ENCODE assay signal across 31 cellular contexts in genomic region chr11:1733716-1734351, GRCh38. TPM values are rescaled to one million over a fixed set of nuclear protein-coding genes. Genes with fewer than 3 reads are reported as not detected.
DNase-seq lines count a peak whose midpoint lies in the region; ATAC-seq and TF ChIP-seq lines count a peak whose summit lies in the region.
"Had no signal": no experiment of that assay in that cellular context is flagged by ENCODE, and none has a peak within 500 bp of the region (broad histone marks: within the 10 kb centered on the region; RNA-seq: fewer than 3 reads in every experiment).

No MANE protein-coding gene starts in this region.

- H3K4me3 Mint-ChIP-seq in activated naive CD4-positive, alpha-beta T cell treated with anti-CD3 and anti-CD28 coated beads, Interleukin-2, amount 50 U/mL, for 24 hours: no peak overlapping the region
- no peak overlapping the region for H3K4me3 Mint-ChIP-seq in activated naive CD4-positive, alpha-beta T cell treated with anti-CD3 and anti-CD28 coated beads for 36 hours
- H3K4me3 Mint-ChIP-seq in naive thymus-derived CD8-positive, alpha-beta T cell: peak overlapping the region in 8 of 10 donors; percentile 18 to 68 (median 58)
- no peak overlapping the region for H3K4me3 Mint-ChIP-seq in type B pancreatic cell
- H3K4me3 Mint-ChIP-seq: activated CD4-positive, alpha-beta memory T cell treated with anti-CD3 and anti-CD28 coated beads, Interleukin-2, amount 10 ng/mL, durations not matched to agents 7 days and 5 days; activated T-helper 1 cell treated with anti-CD3 and anti-CD28 coated beads, Interleukin-12 subunit alpha, Interleukin-12 subunit beta, Interleukin-2, Interleukin-4 antibody, amounts not matched to agents 30 ng/mL and 10 ng/mL and 1 ng/mL, durations not matched to agents 14 hours and 24 hours and 36 hours; CD4-positive, alpha-beta T cell; HFFc6; mesothelial cell of epicardium had no signal

- TF ChIP-seq POLR2A in adrenal gland (IDR thresholded peaks at IDR 0.05) (no peak), uterus (IDR thresholded peaks at IDR 0.05) (no peak)

- no peaks in the 10 kb centered on the region for H3K9me3 Mint-ChIP-seq in activated naive CD4-positive, alpha-beta T cell treated with anti-CD3 and anti-CD28 coated beads, Interleukin-2, amount 50 U/mL, for 24 hours
- H3K9me3 Mint-ChIP-seq in activated naive CD4-positive, alpha-beta T cell treated with anti-CD3 and anti-CD28 coated beads for 36 hours: peaks cover 12% of the 10 kb centered on the region
- peaks cover 0 to 24% (median 19%) of the 10 kb centered on the region in 9 donors for H3K9me3 Mint-ChIP-seq in naive thymus-derived CD8-positive, alpha-beta T cell
- H3K9me3 Mint-ChIP-seq in type B pancreatic cell: peaks cover 24% of the 10 kb centered on the region

- H3K9me3 ChIP-seq in adrenal gland (replicated peaks in 1 of 3) (peaks cover 0 to 9% (median 0%) of the 10 kb centered on the region in 3 donors), uterus (peaks cover 0 to 11% of the 10 kb centered on the region in 2 donors)
- H3K9me3 ChIP-seq: Peyer's patch had no signal

- H3K4me1 ChIP-seq in adrenal gland (replicated peaks in 1 of 2): no peaks in the 10 kb centered on the region
- no peaks in the 10 kb centered on the region for H3K4me1 ChIP-seq in uterus
- H3K4me1 ChIP-seq: left lung, upper lobe of left lung had no signal

- peak overlapping the region; percentile 46 for H3K27ac Mint-ChIP-seq in activated naive CD4-positive, alpha-beta T cell treated with anti-CD3 and anti-CD28 coated beads, Interleukin-2, amount 50 U/mL, for 24 hours
- H3K27ac Mint-ChIP-seq in activated naive CD4-positive, alpha-beta T cell treated with anti-CD3 and anti-CD28 coated beads for 36 hours: no peak overlapping the region
- peak overlapping the region in 5 of 10 donors; percentile 38 to 80 (median 76) for H3K27ac Mint-ChIP-seq in naive thymus-derived CD8-positive, alpha-beta T cell
- H3K27ac Mint-ChIP-seq in type B pancreatic cell: peak overlapping the region; percentile 36
- H3K27ac Mint-ChIP-seq: activated CD4-positive, alpha-beta memory T cell treated with anti-CD3 and anti-CD28 coated beads, Interleukin-2, amount 10 ng/mL, durations not matched to agents 7 days and 5 days; activated T-helper 1 cell treated with anti-CD3 and anti-CD28 coated beads, Interleukin-12 subunit alpha, Interleukin-12 subunit beta, Interleukin-2, Interleukin-4 antibody, amounts not matched to agents 30 ng/mL and 10 ng/mL and 1 ng/mL, durations not matched to agents 14 hours and 24 hours and 36 hours; CD4-positive, alpha-beta T cell; HFFc6; mesothelial cell of epicardium had no signal

- H3K36me3 ChIP-seq in adrenal gland (replicated peaks in 1 of 2) (no peaks in the 10 kb centered on the region), uterus (no peaks in the 10 kb centered on the region)
- H3K36me3 ChIP-seq: left lung, Peyer's patch, upper lobe of left lung had no signal

- 70 to 86% (median 77%) methylated on average over 22 of the region's 22 CpGs for WGBS in adrenal gland, 4 donors

- H3K27me3 ChIP-seq in adrenal gland (peaks cover 12% of the 10 kb centered on the region), uterus (peaks cover 0 to 4% of the 10 kb centered on the region in 2 donors)
- H3K27me3 ChIP-seq: Peyer's patch had no signal

- POLR2A ChIA-PET in naive thymus-derived CD8-positive, alpha-beta T cell (lab: Charles Lee): interaction anchor here (0.9 to 1.0 kb wide), 3 partner anchors 17 to 23 kb away, joined by 3 to 5 read pairs (median 3); no protein-coding TSS in a partner anchor

- no peak for TF ChIP-seq CTCF in adrenal gland (IDR thresholded peaks at IDR 0.05)
- no peak for TF ChIP-seq CTCF in type B pancreatic cell (conservative IDR thresholded peaks at IDR 0.05)
- no peak for TF ChIP-seq CTCF in uterus (IDR thresholded peaks at IDR 0.05)

- peaks cover 10% of the 10 kb centered on the region for H3K27me3 Mint-ChIP-seq in activated naive CD4-positive, alpha-beta T cell treated with anti-CD3 and anti-CD28 coated beads, Interleukin-2, amount 50 U/mL, for 24 hours
- H3K27me3 Mint-ChIP-seq in activated naive CD4-positive, alpha-beta T cell treated with anti-CD3 and anti-CD28 coated beads for 36 hours (ENCODE audit: low read depth): peaks cover 10% of the 10 kb centered on the region
- peaks cover 0 to 22% (median 7%) of the 10 kb centered on the region in 5 donors for H3K27me3 Mint-ChIP-seq in naive thymus-derived CD8-positive, alpha-beta T cell
- peaks cover 79% of the 10 kb centered on the region for H3K27me3 Mint-ChIP-seq in type B pancreatic cell

- ATAC-seq in naive thymus-derived CD8-positive, alpha-beta T cell: no peak
- ATAC-seq in GM18870 (IDR thresholded peaks at IDR 0.05; ENCODE audit: unreplicated experiment): no peak
- ATAC-seq: activated naive CD4-positive, alpha-beta T cell treated with anti-CD3 and anti-CD28 coated beads, Interleukin-2, amount 50 U/mL, for 72 hours; left lung had no signal

- peaks cover 14% of the 10 kb centered on the region for H3K4me1 Mint-ChIP-seq in activated naive CD4-positive, alpha-beta T cell treated with anti-CD3 and anti-CD28 coated beads, Interleukin-2, amount 50 U/mL, for 24 hours
- peaks cover 12% of the 10 kb centered on the region for H3K4me1 Mint-ChIP-seq in activated naive CD4-positive, alpha-beta T cell treated with anti-CD3 and anti-CD28 coated beads for 36 hours (ENCODE audit: low read depth)
- peaks cover 32 to 56% (median 43%) of the 10 kb centered on the region in 4 donors for H3K4me1 Mint-ChIP-seq in naive thymus-derived CD8-positive, alpha-beta T cell
- peaks cover 3% of the 10 kb centered on the region for H3K4me1 Mint-ChIP-seq in type B pancreatic cell (ENCODE audit: unreplicated experiment)

- H3K27ac ChIP-seq in adrenal gland (no peak overlapping the region), uterus (no peak overlapping the region)
- H3K27ac ChIP-seq: coronary artery, epithelial cell of prostate, left lung, Peyer's patch, skin epidermis, upper lobe of left lung had no signal

- intact Hi-C loops in activated naive CD4-positive, alpha-beta T cell treated with anti-CD3 and anti-CD28 coated beads for 36 hours (cut with micrococcal nuclease): no loop called here
- intact Hi-C loops in adrenal gland (cut with DNase I): no loop called here
- intact Hi-C loops in uterus (cut with DNase I; ENCODE audit: low total_unique reads): no loop called here

- no peaks in the 10 kb centered on the region for H3K36me3 Mint-ChIP-seq in activated naive CD4-positive, alpha-beta T cell treated with anti-CD3 and anti-CD28 coated beads, Interleukin-2, amount 50 U/mL, for 24 hours
- H3K36me3 Mint-ChIP-seq in activated naive CD4-positive, alpha-beta T cell treated with anti-CD3 and anti-CD28 coated beads for 36 hours (ENCODE audit: low read depth): no peaks in the 10 kb centered on the region
- H3K36me3 Mint-ChIP-seq in naive thymus-derived CD8-positive, alpha-beta T cell: peaks cover 0 to 18% (median 2%) of the 10 kb centered on the region in 3 donors
- H3K36me3 Mint-ChIP-seq in type B pancreatic cell: no peaks in the 10 kb centered on the region
- H3K36me3 Mint-ChIP-seq: activated naive CD4-positive, alpha-beta T cell treated with anti-CD3 and anti-CD28 coated beads, Interleukin-2, amount 50 U/mL, for 72 hours; mesothelial cell of epicardium had no signal

- H3K4me3 ChIP-seq in adrenal gland (no peak overlapping the region), uterus (no peak overlapping the region)
- H3K4me3 ChIP-seq: coronary artery, left lung, Peyer's patch, skin epidermis, upper lobe of left lung had no signal

- no peak for DNase-seq in activated naive CD4-positive, alpha-beta T cell treated with anti-CD3 and anti-CD28 coated beads for 36 hours
- peak in 5 of 7 donors; percentile 15 to 51 (median 43) for DNase-seq in adrenal gland
- DNase-seq in naive thymus-derived CD8-positive, alpha-beta T cell: no peak
- no peak for DNase-seq in type B pancreatic cell (ENCODE audit: extremely low spot score, unreplicated experiment)
- DNase-seq in uterus: no peak
- DNase-seq in NCI-H748 (lab: John Stamatoyannopoulos, UW; ENCODE audit: unreplicated experiment): no peak
- DNase-seq: activated CD4-positive, alpha-beta memory T cell treated with anti-CD3 and anti-CD28 coated beads, Interleukin-2, amount 10 ng/mL, durations not matched to agents 7 days and 5 days; activated CD8-positive, alpha-beta memory T cell treated with anti-CD3 and anti-CD28 coated beads, Interleukin-2, amount 50 U/mL, for 4 hours; CD4-positive, alpha-beta T cell; DMS79 treated with DMSO at 0.1 percent for 48 hours; effector CD8-positive, alpha-beta T cell; HFFc6; NCI-H1930; NCI-H69; occipital lobe; stimulated activated naive CD4-positive, alpha-beta T cell had no signal

- CTCF ChIA-PET in activated naive CD4-positive, alpha-beta T cell treated with anti-CD3 and anti-CD28 coated beads for 36 hours (lab: Charles Lee): no interaction called here

RNA-seq across cellular contexts. Expression of gene IFITM10, which starts 16.6 kb away (rescaled TPM):
- total RNA-seq in activated naive CD4-positive, alpha-beta T cell treated with anti-CD3 and anti-CD28 coated beads for 36 hours: under 1 TPM; 0.22 to 0.31 TPM
- total RNA-seq in adrenal gland (100 to 1,000 TPM in 1 of 8 donors, 10 to 100 TPM in 7; 15.7 to 112 (median 31.6) TPM), type B pancreatic cell (ENCODE audit: low replicate concordance) (3.4 and 7.4 TPM in 2 replicates), uterus (under 1 TPM in 1 of 4 donors, not detected in 3; 0.85 TPM)
- polyA plus RNA-seq in adrenal gland: 100 to 1,000 TPM in 1 of 3 donors, 10 to 100 TPM in 1, 1 to 10 TPM in 1; 6.3 to 267 (median 76.5) TPM
- total RNA-seq in naive thymus-derived CD8-positive, alpha-beta T cell: 1 to 10 TPM; 2.0 to 4.3 TPM
- under 1 TPM in 1 of 3 donors, not detected in 2; 0.16 TPM for polyA plus RNA-seq in naive thymus-derived CD8-positive, alpha-beta T cell

RNA-seq across cellular contexts. Expression of gene CTSD, which starts 29.9 kb away (rescaled TPM):
- 10 to 100 TPM; 30.1 to 34.5 TPM for total RNA-seq in activated naive CD4-positive, alpha-beta T cell treated with anti-CD3 and anti-CD28 coated beads for 36 hours
- 1,000 to 10,000 TPM; 1,712 to 4,168 (median 2,244) TPM for total RNA-seq in adrenal gland
- 1,000 to 10,000 TPM in 2 of 3 donors, 100 to 1,000 TPM in 1; 641 to 1,561 (median 1,335) TPM for polyA plus RNA-seq in adrenal gland
- 100 to 1,000 TPM; 134 to 142 TPM for total RNA-seq in naive thymus-derived CD8-positive, alpha-beta T cell
- 100 to 1,000 TPM; 163 to 203 (median 176) TPM for polyA plus RNA-seq in naive thymus-derived CD8-positive, alpha-beta T cell
- 318 and 557 TPM in 2 replicates for total RNA-seq in type B pancreatic cell (ENCODE audit: low replicate concordance)
- 100 to 1,000 TPM in 2 of 4 donors, 10 to 100 TPM in 2; 80.0 to 188 (median 126) TPM for total RNA-seq in uterus

RNA-seq across cellular contexts. Expression of gene KRTAP5-6, which starts 36.8 kb away (rescaled TPM):
- total RNA-seq in activated naive CD4-positive, alpha-beta T cell treated with anti-CD3 and anti-CD28 coated beads for 36 hours: not detected
- total RNA-seq in adrenal gland: under 1 TPM in 1 of 8 donors, not detected in 7; 0.61 TPM
- not detected for polyA plus RNA-seq in adrenal gland
- total RNA-seq in naive thymus-derived CD8-positive, alpha-beta T cell: not detected
- not detected for polyA plus RNA-seq in naive thymus-derived CD8-positive, alpha-beta T cell
- total RNA-seq in type B pancreatic cell (ENCODE audit: low replicate concordance): not detected in 2 replicates
- not detected for total RNA-seq in uterus
- total RNA-seq: A172; activated CD4-positive, alpha-beta memory T cell treated with anti-CD3 and anti-CD28 coated beads, Interleukin-2, amount 10 ng/mL, durations not matched to agents 7 days and 5 days; activated naive CD4-positive, alpha-beta T cell treated with anti-CD3 and anti-CD28 coated beads, Interleukin-2, amount 50 U/mL, for 72 hours; activated T-helper 1 cell treated with anti-CD3 and anti-CD28 coated beads, Interleukin-12 subunit alpha, Interleukin-12 subunit beta, Interleukin-2, Interleukin-4 antibody, amounts not matched to agents 30 ng/mL and 10 ng/mL and 1 ng/mL, durations not matched to agents 14 hours and 24 hours and 36 hours; astrocyte; cardiac septum; CD4-positive, alpha-beta T cell; HFFc6; HT-29; left lung; mesothelial cell of epicardium; occipital lobe; Peyer's patch; upper lobe of left lung had no signal

Comparison
In these comparisons a context has a peak if more than half of its experiments do, and no peak if none do; other contexts are left out.
1. H3K4me3 Mint-ChIP-seq: peak in naive thymus-derived CD8-positive, alpha-beta T cell (8 of 10); none in activated naive CD4-positive, alpha-beta T cell treated with anti-CD3 and anti-CD28 coated beads, Interleukin-2, amount 50 U/mL, for 24 hours (single experiment), activated naive CD4-positive, alpha-beta T cell treated with anti-CD3 and anti-CD28 coated beads for 36 hours (single experiment) and type B pancreatic cell (single experiment).
2. DNase-seq: peak in adrenal gland (5 of 7); none in activated naive CD4-positive, alpha-beta T cell treated with anti-CD3 and anti-CD28 coated beads for 36 hours (single experiment), naive thymus-derived CD8-positive, alpha-beta T cell (0 of 10), type B pancreatic cell (single experiment), uterus (0 of 2) and NCI-H748 (single experiment).